8 cellular contexts compared by ENCODE assay signal in the genomic region with DNA sequence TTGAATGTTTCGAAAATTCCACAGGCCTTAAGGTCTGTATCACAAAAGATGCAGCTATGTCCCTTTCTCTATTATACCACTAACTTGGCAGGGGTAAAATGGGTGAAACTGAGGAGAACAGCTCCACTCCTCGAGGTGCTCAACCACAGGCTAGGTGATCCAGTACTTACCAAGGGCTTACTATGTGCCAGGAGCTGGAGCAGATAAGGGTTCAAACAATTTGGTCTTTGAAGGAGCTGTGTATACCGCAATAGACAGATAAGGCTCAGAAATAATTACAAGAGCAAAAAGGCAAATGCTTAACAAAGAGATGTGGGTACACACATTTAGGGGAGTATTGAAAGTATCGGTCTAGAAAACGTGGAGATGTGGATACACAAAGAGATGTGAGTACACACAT. TPM values are rescaled to one million over a fixed set of nuclear protein-coding genes. Genes with fewer than 3 reads are reported as not detected.
DNase-seq lines count a peak whose midpoint lies in the region; ATAC-seq, FAIRE-seq and TF ChIP-seq lines count a peak whose summit lies in the region.

No MANE protein-coding gene starts in this region.

- TF ChIP-seq RAD21 in GM12878 (IDR thresholded peaks at IDR 0.05; ENCODE audit: insufficient read depth, low read depth, low read length), result no peak

- 15% methylated on average over 5 of the region's 5 CpGs for WGBS in GM12878 (ENCODE audit: insufficient coverage, insufficient replicate concordance, low lambda C conversion rate, missing lambda C conversion rate)

- BruUV-seq in A673 (replicated peaks; lab: Mats Ljungman, UMichigan) (no TSS peak), GM12878 (replicated peaks; lab: Mats Ljungman, UMichigan) (TSS peak; percentile 53)

- no peak for TF ChIP-seq POLR2A in GM12878 (IDR thresholded peaks at IDR 0.05; ENCODE audit: low read depth, low read length)

- peak overlapping the region; percentile 68 for H3K4me3 ChIP-seq in A673 (ENCODE audit: low read depth, low read length, poor library complexity, severe bottlenecking)
- H3K4me3 ChIP-seq in HL-60 (replicated peaks; ENCODE audit: insufficient read depth, low read length), result peak overlapping the region; percentile 63
- peak overlapping the region; percentile 94 for H3K4me3 ChIP-seq in GM12878
- peak overlapping the region; percentile 71 to 80 for H3K4me3 ChIP-seq in mucosa of rectum (ENCODE audit: low read length in 2 of 2)

- H3K27ac ChIP-seq in A673 (ENCODE audit: low read depth, low read length, poor library complexity, severe bottlenecking) (peak overlapping the region; percentile 37), HL-60 (replicated peaks) (peak overlapping the region; percentile 94), GM12878 (ENCODE audit: control insufficient read depth, insufficient read depth) (peak overlapping the region; percentile 92), mucosa of rectum (ENCODE audit: low read depth in 2 of 2, low read length in 2 of 2) (peak overlapping the region in 1 of 2 donors; percentile 81)

- H3K36me3 ChIP-seq in A673 (ENCODE audit: insufficient read depth, low read length, poor library complexity, severe bottlenecking) (peaks cover 26% of the 10 kb centered on the region), GM12878 (ENCODE audit: control insufficient read depth in 2 of 2, insufficient read depth in 2 of 2, low read length in 1 of 2) (peaks cover 0 to 12% of the 10 kb centered on the region in 2 experiments), mucosa of rectum (ENCODE audit: control insufficient read depth in 2 of 2, insufficient read depth in 2 of 2, low read length in 2 of 2) (peaks cover 8 to 18% of the 10 kb centered on the region in 2 donors)

- H3K9me3 ChIP-seq in A673 (ENCODE audit: low read depth, low read length, poor library complexity, severe bottlenecking), result no peaks in the 10 kb centered on the region
- H3K9me3 ChIP-seq in GM12878 (replicated peaks; ENCODE audit: control insufficient read depth, insufficient read depth, low read length), result no peaks in the 10 kb centered on the region
- no peaks in the 10 kb centered on the region for H3K9me3 ChIP-seq in mucosa of rectum (ENCODE audit: control insufficient read depth in 2 of 2, low read length in 2 of 2)

- SMC1A ChIA-PET in GM12878 (lab: Charles Lee; ENCODE audit: uncharacterized antibody, unreplicated experiment), result interaction anchor here (1.0 to 13.4 kb wide), 14 partner anchors 9 to 76 kb away, joined by 3 to 272 read pairs (median 6); no protein-coding TSS in a partner anchor

- ATAC-seq in GM12878, result no peak; the same call in 2 of the 3 replicates
- ATAC-seq in sciatic nerve, result no peak

- no peak for TF ChIP-seq EP300 in GM12878 (IDR thresholded peaks at IDR 0.05; ENCODE audit: borderline replicate concordance in 1 of 2, control insufficient read depth in 1 of 2, low read depth in 2 of 2, low read length in 2 of 2)

- CTCF ChIA-PET in A673 (lab: Charles Lee), result no interaction called here
- CTCF ChIA-PET in GM12878 (lab: Yijun Ruan, JAX), result interaction anchor here (0.8 to 8.1 kb wide), 13 partner anchors 8 to 1100 kb away, joined by 3 to 91 read pairs (median 4); no protein-coding TSS in a partner anchor

- H4K20me1 ChIP-seq in GM12878 (ENCODE audit: control insufficient read depth, insufficient read depth), result no peaks in the 10 kb centered on the region; the same call in 1 of the 2 replicates

- peak overlapping the region; percentile 91 for H3K4me2 ChIP-seq in GM12878 (ENCODE audit: control insufficient read depth, insufficient read depth)

- H3K9ac ChIP-seq in GM12878 (ENCODE audit: control insufficient read depth, insufficient read depth, low read length) (peak overlapping the region; percentile 93), mucosa of rectum (ENCODE audit: low read depth in 1 of 2, low read length in 2 of 2) (peak overlapping the region; percentile 27 to 84)

- H3K79me2 ChIP-seq in GM12878 (ENCODE audit: control insufficient read depth, insufficient read depth, low read length), result peaks cover 60% of the 10 kb centered on the region

- in situ Hi-C loops in GM12878 (cut with MboI), result no loop called here

- no peak overlapping the region for H2AFZ ChIP-seq in GM12878 (ENCODE audit: control insufficient read depth, low read depth, low read length)

- RAD21 ChIA-PET in GM12878 (lab: Charles Lee; ENCODE audit: unreplicated experiment), result interaction anchor here (0.9 to 12.5 kb wide), 11 partner anchors 8 to 69 kb away, joined by 3 to 192 read pairs (median 6); no protein-coding TSS in a partner anchor

- no peak for DNase-seq in A673 (ENCODE audit: low spot score)
- no peak for DNase-seq in HL-60 (ENCODE audit: low read depth in 1 of 2, low spot score in 1 of 2)
- no peak for DNase-seq in GM12878 (ENCODE audit: low read depth, low spot score)
- no peak for DNase-seq in NCI-H2227 treated with DMSO at 0.1 percent for 48 hours (lab: John Stamatoyannopoulos, UW)
- no peak for DNase-seq in kidney glomerular epithelial cell (lab: John Stamatoyannopoulos, UW)
- DNase-seq in SKM-1 treated with dmso at 0.1 percent for 144 hours (lab: John Stamatoyannopoulos, UW; ENCODE audit: unreplicated experiment), result no peak
- DNase-seq in sciatic nerve (ENCODE audit: low spot score), result no peak

- intact Hi-C loops in A673 (cut with micrococcal nuclease; ENCODE audit: unreplicated experiment), result loop anchor here (5.0 to 10.0 kb wide), 2 partner anchors 68 to 135 kb away; no protein-coding TSS in a partner anchor
- intact Hi-C loops in GM12878 (cut with micrococcal nuclease; ENCODE audit: unreplicated experiment), result loop anchor here (2.0 kb wide), 2 partner anchors 21 to 67 kb away; no protein-coding TSS in a partner anchor
- intact Hi-C loops in sciatic nerve (cut with DNase I), result no loop called here

- FAIRE-seq in GM12878 (lab: Jason Lieb, UNC), result peak; percentile 13

- H3K27me3 ChIP-seq in A673 (replicated peaks; ENCODE audit: insufficient read depth, low read depth, low read length, poor library complexity) (no peaks in the 10 kb centered on the region), HL-60 (ENCODE audit: insufficient read depth, poor library complexity, severe bottlenecking) (no peaks in the 10 kb centered on the region), GM12878 (replicated peaks in 1 of 2; ENCODE audit: control insufficient read depth in 2 of 2, insufficient read depth in 2 of 2, low read length in 1 of 2) (no peaks in the 10 kb centered on the region), mucosa of rectum (ENCODE audit: control insufficient read depth in 2 of 2, insufficient read depth in 2 of 2, low read length in 2 of 2) (no peaks in the 10 kb centered on the region)

- POLR2A ChIA-PET in A673 (lab: Charles Lee; ENCODE audit: low non-redundant PET) (no interaction called here), GM12878 (lab: Charles Lee) (interaction anchor here (0.5 to 4.9 kb wide), 13 partner anchors 9 to 71 kb away, joined by 3 to 71 read pairs (median 7); no protein-coding TSS in a partner anchor)

- TF ChIP-seq CTCF in A673 (conservative IDR thresholded peaks at IDR 0.05; ENCODE audit: low read depth, low read length) (no peak), HL-60 (IDR thresholded peaks at IDR 0.05; ENCODE audit: insufficient read depth, low read length) (no peak), GM12878 (IDR thresholded peaks at IDR 0.05 in 2 of 3, conservative IDR thresholded peaks at IDR 0.05 in 1 of 3; ENCODE audit: control insufficient read depth in 2 of 3, extremely low read depth in 1 of 3, insufficient read depth in 1 of 3, low read depth in 3 of 3, low read length in 3 of 3) (no peak)

- H3K4me1 ChIP-seq in A673 (ENCODE audit: insufficient read depth, low read length, poor library complexity, severe bottlenecking), result peaks cover 7% of the 10 kb centered on the region
- peaks cover 6% of the 10 kb centered on the region; the same call in 1 of the 2 replicates for H3K4me1 ChIP-seq in GM12878 (ENCODE audit: control insufficient read depth, insufficient read depth, low read length)
- peaks cover 10 to 11% of the 10 kb centered on the region in 2 donors for H3K4me1 ChIP-seq in mucosa of rectum (ENCODE audit: control insufficient read depth in 2 of 2, insufficient read depth in 2 of 2, low read length in 2 of 2)

TF ChIP-seq in GM12878, 131 proteins besides CTCF, POLR2A, EP300 and RAD21:
- TF ChIP-seq POLR2AphosphoS5 (IDR thresholded peaks at IDR 0.05; ENCODE audit: low read length) (peak; percentile 11; the same call in 1 of the 2 replicates), HDAC2 (IDR thresholded peaks at IDR 0.05) (no peak)
TF ChIP-seq in GM12878: peak in this region for 1.

RNA-seq across cellular contexts. Expression of gene XPO6, which starts 1.5 kb away (rescaled TPM):
- 155 and 159 TPM in 2 replicates for total RNA-seq in A673 (2021)
- total RNA-seq in GM12878 (2013; cell fraction: nucleolus; rRNA removed), result 640 and 681 TPM in 2 replicates
- total RNA-seq in GM12878 (2014; rRNA removed), result 117 and 134 TPM in 2 replicates
- total RNA-seq in GM12878 (2014; rRNA removed; fragmentation: Illumina TruSeq; extraction: Trizol), result 79.2 and 86.3 TPM in 2 replicates
- 178 and 180 TPM in 2 replicates for total RNA-seq in GM12878 (2021)
- 101 TPM for polyA plus RNA-seq in GM12878 (2011; ENCODE audit: low read depth)
- polyA plus RNA-seq in GM12878 (2011; rRNA removed), result 233 and 246 TPM in 2 replicates
- polyA plus RNA-seq in GM12878 (2011; cell fraction: cytosol; rRNA removed), result 320 and 350 TPM in 2 replicates
- 448 and 489 TPM in 2 replicates for polyA plus RNA-seq in GM12878 (2011; cell fraction: nucleus; rRNA removed)
- polyA plus RNA-seq in GM12878 (2012), result 110 and 124 TPM in 2 replicates
- polyA plus RNA-seq in GM12878 (2014; fragmentation: Illumina TruSeq; extraction: Trizol), result 136 and 149 TPM in 2 replicates
- polyA plus RNA-seq in GM12878 (2014; fragmentation: Nextera tagmentation; extraction: Ambion mirVana), result 10 to 100 TPM in 1 of 2 experiments, 1 to 10 TPM in 1; 9.9 to 26.8 TPM
- 143 and 152 TPM in 2 replicates for polyA plus RNA-seq in GM12878 (2014; rRNA removed)
- 10 to 100 TPM; 55.0 to 55.2 TPM for polyA plus RNA-seq in GM12878 (2016; fragmentation: Nextera tagmentation; extraction: Ambion mirVana)
- polyA minus RNA-seq in GM12878 (2011; rRNA and poly(A)+ RNA removed), result 462 and 470 TPM in 2 replicates
- 122 and 141 TPM in 2 replicates for polyA minus RNA-seq in GM12878 (2011; cell fraction: cytosol; rRNA and poly(A)+ RNA removed)
- 280 and 319 TPM in 2 replicates for polyA minus RNA-seq in GM12878 (2011; cell fraction: nucleus; rRNA and poly(A)+ RNA removed)
- 120 TPM for total RNA-seq in sciatic nerve
